8 cellular contexts compared by ENCODE assay signal in genomic region chrY:7085606-7086005, GRCh38.
DNase-seq lines count a peak whose midpoint lies in the region; ATAC-seq and TF ChIP-seq lines count a peak whose summit lies in the region.

No MANE protein-coding gene starts in this region.

- no peak for TF ChIP-seq RAD21 in liver (IDR thresholded peaks at IDR 0.05)

- TF ChIP-seq CTCF in LNCaP clone FGC (IDR thresholded peaks at IDR 0.05; ENCODE audit: control insufficient read depth, extremely low read depth, insufficient read depth) (peak; percentile 62), liver (IDR thresholded peaks at IDR 0.05; ENCODE audit: low read depth, low read length, missing input control) (peak; percentile 46)

- no peaks in the 10 kb centered on the region for H3K27me3 Mint-ChIP-seq in activated T-helper 17 cell treated with anti-CD3 and anti-CD28 coated beads, Interleukin-2, amount 50 U/mL, for 72 hours

- no peaks in the 10 kb centered on the region for H3K9me3 Mint-ChIP-seq in activated T-helper 17 cell treated with anti-CD3 and anti-CD28 coated beads, Interleukin-2, amount 50 U/mL, for 72 hours

- DNase-seq in LNCaP clone FGC (ENCODE audit: low read depth): peak; percentile 13
- DNase-seq in NCI-H510A (lab: John Stamatoyannopoulos, UW): no peak
- DNase-seq in NCI-H1417 (lab: John Stamatoyannopoulos, UW): no peak
- DNase-seq in NAMALWA (ENCODE audit: low spot score): no peak

- peak overlapping the region; percentile 61 for H3K27ac Mint-ChIP-seq in activated T-helper 17 cell treated with anti-CD3 and anti-CD28 coated beads, Interleukin-2, amount 50 U/mL, for 72 hours

- H3K36me3 ChIP-seq in liver (ENCODE audit: control insufficient read depth in 4 of 4, insufficient read depth in 3 of 4, low read depth in 1 of 4, low read length in 3 of 4): no peaks in the 10 kb centered on the region

- ATAC-seq in GM19397 (IDR thresholded peaks at IDR 0.05; ENCODE audit: unreplicated experiment) (peak; percentile 90), GM19351 (IDR thresholded peaks at IDR 0.05; ENCODE audit: unreplicated experiment) (no peak)
- peak; percentile 86 for ATAC-seq in activated T-helper 17 cell treated with anti-CD3 and anti-CD28 coated beads, Interleukin-2, amount 50 U/mL, for 72 hours (replicated peaks)

- H3K4me3 Mint-ChIP-seq in activated T-helper 17 cell treated with anti-CD3 and anti-CD28 coated beads, Interleukin-2, amount 50 U/mL, for 72 hours: no peak overlapping the region

- no peaks in the 10 kb centered on the region for H3K27me3 ChIP-seq in liver (ENCODE audit: control insufficient read depth in 4 of 4, insufficient read depth in 4 of 4, low read length in 3 of 4)

- no peak overlapping the region for H3K9ac ChIP-seq in liver (ENCODE audit: low read depth in 1 of 2, low read length in 2 of 2)

- no peaks in the 10 kb centered on the region for H3K4me1 ChIP-seq in liver (ENCODE audit: control insufficient read depth in 4 of 4, insufficient read depth in 4 of 4, low read length in 3 of 4)

- H3K36me3 Mint-ChIP-seq in activated T-helper 17 cell treated with anti-CD3 and anti-CD28 coated beads, Interleukin-2, amount 50 U/mL, for 72 hours (ENCODE audit: low read depth): no peaks in the 10 kb centered on the region

- 1% methylated on average over 10 of the region's 10 CpGs for WGBS in liver

- H3K4me1 Mint-ChIP-seq in activated T-helper 17 cell treated with anti-CD3 and anti-CD28 coated beads, Interleukin-2, amount 50 U/mL, for 72 hours: no peaks in the 10 kb centered on the region

- no peak overlapping the region for H3K27ac ChIP-seq in liver (ENCODE audit: low read depth in 1 of 2, low read length in 2 of 2)

- no peak overlapping the region for H3K4me3 ChIP-seq in LNCaP clone FGC (ENCODE audit: low read depth, low read length)
- H3K4me3 ChIP-seq in liver (ENCODE audit: low read depth in 1 of 3, low read length in 3 of 3): no peak overlapping the region

- H3K9me3 ChIP-seq in liver (ENCODE audit: control insufficient read depth in 4 of 4, low read length in 3 of 4): no peaks in the 10 kb centered on the region

TF ChIP-seq in liver, 16 proteins besides CTCF, POLR2A, EP300 and RAD21:
- TF ChIP-seq MAX (IDR thresholded peaks at IDR 0.05) (no peak), HNF4A (conservative IDR thresholded peaks at IDR 0.05) (no peak), HNF4G (IDR thresholded peaks at IDR 0.05) (no peak), GABPA (IDR thresholded peaks at IDR 0.05 in 1 of 2, conservative IDR thresholded peaks at IDR 0.05 in 1 of 2) (no peak), YY1 (IDR thresholded peaks at IDR 0.05) (no peak), JUND (IDR thresholded peaks at IDR 0.05) (no peak), RXRA (IDR thresholded peaks at IDR 0.05) (no peak), FOXA2 (IDR thresholded peaks at IDR 0.05) (no peak), SP1 (IDR thresholded peaks at IDR 0.05) (no peak), EGR1 (IDR thresholded peaks at IDR 0.05; ENCODE audit: low read depth in 2 of 2) (no peak), TAF1 (conservative IDR thresholded peaks at IDR 0.05) (no peak), FOXA1 (IDR thresholded peaks at IDR 0.05) (no peak), NR2F2 (IDR thresholded peaks at IDR 0.05) (no peak), REST (IDR thresholded peaks at IDR 0.05) (no peak)
- TF ChIP-seq, protein P1, sequence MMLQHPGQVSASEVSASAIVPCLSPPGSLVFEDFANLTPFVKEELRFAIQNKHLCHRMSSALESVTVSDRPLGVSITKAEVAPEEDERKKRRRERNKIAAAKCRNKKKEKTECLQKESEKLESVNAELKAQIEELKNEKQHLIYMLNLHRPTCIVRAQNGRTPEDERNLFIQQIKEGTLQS (IDR thresholded peaks at IDR 0.05): no peak
- TF ChIP-seq, protein P2, sequence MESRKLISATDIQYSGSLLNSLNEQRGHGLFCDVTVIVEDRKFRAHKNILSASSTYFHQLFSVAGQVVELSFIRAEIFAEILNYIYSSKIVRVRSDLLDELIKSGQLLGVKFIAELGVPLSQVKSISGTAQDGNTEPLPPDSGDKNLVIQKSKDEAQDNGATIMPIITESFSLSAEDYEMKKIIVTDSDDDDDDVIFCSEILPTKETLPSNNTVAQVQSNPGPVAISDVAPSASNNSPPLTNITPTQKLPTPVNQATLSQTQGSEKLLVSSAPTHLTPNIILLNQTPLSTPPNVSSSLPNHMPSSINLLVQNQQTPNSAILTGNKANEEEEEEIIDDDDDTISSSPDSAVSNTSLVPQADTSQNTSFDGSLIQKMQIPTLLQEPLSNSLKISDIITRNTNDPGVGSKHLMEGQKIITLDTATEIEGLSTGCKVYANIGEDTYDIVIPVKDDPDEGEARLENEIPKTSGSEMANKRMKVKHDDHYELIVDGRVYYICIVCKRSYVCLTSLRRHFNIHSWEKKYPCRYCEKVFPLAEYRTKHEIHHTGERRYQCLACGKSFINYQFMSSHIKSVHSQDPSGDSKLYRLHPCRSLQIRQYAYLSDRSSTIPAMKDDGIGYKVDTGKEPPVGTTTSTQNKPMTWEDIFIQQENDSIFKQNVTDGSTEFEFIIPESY (IDR thresholded peaks at IDR 0.05): no peak
